Comparison of ENCODE assay signal across 6 cellular contexts in the genomic region with DNA sequence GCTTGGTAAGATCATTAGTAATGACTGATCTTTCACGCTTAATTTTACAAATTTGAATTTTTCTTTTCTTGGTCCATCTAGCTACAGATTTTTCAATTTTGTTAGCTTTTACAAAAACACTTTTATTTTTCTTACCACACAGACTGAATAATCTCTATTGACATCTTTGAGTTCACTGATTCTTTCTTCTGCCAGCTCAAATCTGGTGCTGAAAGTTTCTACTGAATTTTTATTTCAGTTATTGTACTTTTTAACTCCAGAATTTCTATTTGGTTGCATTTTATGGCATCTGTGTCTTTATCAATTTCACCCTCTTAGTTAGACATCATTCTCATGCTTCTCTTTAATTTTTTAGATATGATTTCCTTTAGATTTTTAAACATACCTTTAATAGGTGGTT.
"Had no signal": no experiment of that assay in that cellular context is flagged by ENCODE, and none has a peak within 500 bp of the region (broad histone marks: within the 10 kb centered on the region; RNA-seq: fewer than 3 reads in every experiment).

No MANE protein-coding gene starts in this region.

- H3K27ac ChIP-seq: GM23248 had no signal

- H3K9ac ChIP-seq: GM23248 had no signal

- H3K4me3 ChIP-seq: GM23248, HAP-1 had no signal

- H3K36me3 ChIP-seq: HAP-1 had no signal

- DNase-seq: GM23248, GOT3, H7, KG1 had no signal

- H3K9me3 ChIP-seq: HAP-1 had no signal

- ATAC-seq: HCT116 had no signal

- H3K4me1 ChIP-seq: HAP-1 had no signal

- H2AFZ ChIP-seq: GM23248 had no signal
